In the genomic region with DNA sequence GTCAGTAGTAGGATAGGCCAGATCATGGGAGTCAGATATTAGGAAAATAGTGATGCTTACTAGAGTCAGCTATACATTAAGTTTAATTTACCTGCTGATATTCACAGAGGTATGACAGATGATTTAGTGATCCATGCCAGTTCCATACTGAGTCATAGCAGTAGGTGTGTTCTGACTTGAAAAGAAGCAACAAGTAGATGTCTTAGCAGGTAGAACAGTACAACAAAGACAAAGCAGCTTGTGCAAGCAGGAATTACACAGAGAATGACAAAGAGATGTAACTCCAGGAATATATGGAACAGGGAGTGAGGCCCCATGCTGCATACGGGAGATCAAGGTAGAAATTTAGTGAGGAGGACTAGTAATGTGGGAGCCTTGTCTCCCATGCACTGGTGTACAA, we compare ENCODE assay signal across 26 cellular contexts.
"Had no signal": no experiment of that assay in that cellular context is flagged by ENCODE, and none has a peak within 500 bp of the region (broad histone marks: within the 10 kb centered on the region; RNA-seq: fewer than 3 reads in every experiment).

No MANE protein-coding gene starts in this region.

- H3K9me3 ChIP-seq: colonic mucosa, lower lobe of right lung, right atrium auricular region, tibial nerve had no signal

- H3K27me3 ChIP-seq: cardiac muscle cell, colonic mucosa, heart right ventricle, left lung, neural progenitor cell, right atrium auricular region, tibial nerve had no signal

- H3K4me2 ChIP-seq: neural progenitor cell, smooth muscle cell had no signal

- H3K27ac ChIP-seq: cardiac muscle cell, colonic mucosa, heart right ventricle, left lung, lower lobe of right lung, neural progenitor cell, parathyroid adenoma, right atrium auricular region, tibial nerve had no signal

- H2AFZ ChIP-seq: neural progenitor cell, parathyroid adenoma had no signal

- H3K79me2 ChIP-seq: parathyroid adenoma had no signal

- H3K9ac ChIP-seq: neural progenitor cell, parathyroid adenoma had no signal

- DNase-seq: activated CD4-positive, alpha-beta T cell treated with anti-CD3 and anti-CD28 coated beads for 36 hours; activated CD4-positive, alpha-beta T cell treated with anti-CD3 and anti-CD28 coated beads, Interleukin-2, amount 50 U/mL, for 48 hours; activated CD4-positive, CD25-positive, alpha-beta regulatory T cell; activated CD8-positive, alpha-beta memory T cell treated with anti-CD3 and anti-CD28 coated beads for 24 hours; activated effector memory CD4-positive, alpha-beta T cell treated with Interleukin-2 at 50 U/mL for 16 hours; activated naive CD4-positive, alpha-beta T cell treated with Interleukin-2 at 50 U/mL for 16 hours; anterior cingulate cortex; cerebellar nuclear complex; colonic mucosa; effector CD8-positive, alpha-beta T cell; erythroblast; foreskin melanocyte; heart right ventricle; left lung; lower lobe of right lung; mesendoderm; natural killer cell; occipital lobe; stimulated activated CD4-positive, alpha-beta T cell treated with anti-CD3 and anti-CD28 coated beads, Interleukin-1b, Interleukin-23, amount 100 ng/mL, for 48 hours; stimulated activated naive CD4-positive, alpha-beta T cell treated with Interleukin-2 at 50 U/mL for 16 hours had no signal

- H3K4me1 ChIP-seq: colonic mucosa, heart right ventricle, left lung, lower lobe of right lung, neural progenitor cell, parathyroid adenoma, right atrium auricular region, tibial nerve had no signal

- H3K36me3 ChIP-seq: cardiac muscle cell, colonic mucosa, heart right ventricle, left lung, lower lobe of right lung, neural progenitor cell, right atrium auricular region, tibial nerve had no signal

- H3K4me3 ChIP-seq: cardiac muscle cell, colonic mucosa, heart right ventricle, left lung, lower lobe of right lung, neural progenitor cell, right atrium auricular region, smooth muscle cell, tibial nerve had no signal
